Comparison of ENCODE assay signal across 14 cellular contexts in genomic region chr4:128853741-128854140, GRCh38. TPM values are rescaled to one million over a fixed set of nuclear protein-coding genes. Genes with fewer than 3 reads are reported as not detected.
A peak's percentile ranks its signal among the peaks of the same experiment; 100 is the strongest.
DNase-seq lines count a peak whose midpoint lies in the region; ATAC-seq, FAIRE-seq and TF ChIP-seq lines count a peak whose summit lies in the region.
"Had no signal": no experiment of that assay in that cellular context is flagged by ENCODE, and none has a peak within 500 bp of the region (broad histone marks: within the 10 kb centered on the region; RNA-seq: fewer than 3 reads in every experiment).

No MANE protein-coding gene starts in this region.

- DNase-seq in H9: no peak
- no peak for DNase-seq in activated naive CD8-positive, alpha-beta T cell treated with anti-CD3 and anti-CD28 coated beads, Interleukin-2, amount 10 ng/mL, durations not matched to agents 7 days and 5 days
- no peak for DNase-seq in urothelium cell line (ENCODE audit: low spot score)
- DNase-seq in NCI-H1048 (lab: John Stamatoyannopoulos, UW): no peak
- DNase-seq: NCI-H1417 treated with DMSO at 0.1 percent for 48 hours, NCI-H524, PC-9, transverse colon had no signal

- POLR2A ChIA-PET in activated naive CD8-positive, alpha-beta T cell treated with anti-CD3 and anti-CD28 coated beads, Interleukin-2, amount 10 ng/mL, durations not matched to agents 7 days and 5 days (lab: Charles Lee): interaction anchor here (1.7 to 4.4 kb wide), 4 partner anchors 13 to 239 kb away, joined by 6 to 46 read pairs (median 8); partner anchors contain the start of genes JADE1 and SCLT1

- no peak overlapping the region for H3K4me3 Mint-ChIP-seq in H9
- peak overlapping the region; percentile 67 for H3K4me3 Mint-ChIP-seq in activated naive CD8-positive, alpha-beta T cell treated with anti-CD3 and anti-CD28 coated beads, Interleukin-2, amount 10 ng/mL, durations not matched to agents 7 days and 5 days
- H3K4me3 Mint-ChIP-seq: IgD-negative memory B cell had no signal

- H3K23ac ChIP-seq in H9 (ENCODE audit: insufficient read length, low read depth, low read length): no peak overlapping the region

- no peak for FAIRE-seq in urothelium cell line (lab: Jason Lieb, UNC)

- H3K4me1 Mint-ChIP-seq in H9: no peaks in the 10 kb centered on the region; a peak in 1 of 4 replicates
- H3K4me1 Mint-ChIP-seq in activated naive CD8-positive, alpha-beta T cell treated with anti-CD3 and anti-CD28 coated beads, Interleukin-2, amount 10 ng/mL, durations not matched to agents 7 days and 5 days: peaks cover 26% of the 10 kb centered on the region

- H3K27me3 ChIP-seq in BLaER1 treated with 17β-estradiol and CSF1 and Interleukin-3, amounts not matched to agents 10 nM and 100 nM: no peaks in the 10 kb centered on the region
- H3K27me3 ChIP-seq in H9 (ENCODE audit: insufficient read depth, low read length): no peaks in the 10 kb centered on the region
- H3K27me3 ChIP-seq: transverse colon had no signal

- ATAC-seq in activated naive CD8-positive, alpha-beta T cell treated with anti-CD3 and anti-CD28 coated beads, Interleukin-2, amount 10 ng/mL, durations not matched to agents 7 days and 5 days (ENCODE audit: low read depth): no peak
- ATAC-seq in GM19463 (IDR thresholded peaks at IDR 0.05; ENCODE audit: unreplicated experiment) (no peak), GM21576 (IDR thresholded peaks at IDR 0.05; ENCODE audit: unreplicated experiment) (no peak)

- no peak overlapping the region for H2BK120ac ChIP-seq in H9 (ENCODE audit: low read depth, low read length, poor library complexity, severe bottlenecking)

- no peaks in the 10 kb centered on the region for H3K9me3 ChIP-seq in BLaER1 treated with 17β-estradiol and CSF1 and Interleukin-3, amounts not matched to agents 10 nM and 100 nM (replicated peaks in 1 of 11)
- H3K9me3 ChIP-seq in H9 (ENCODE audit: control insufficient read depth, low read depth, low read length): no peaks in the 10 kb centered on the region
- no peaks in the 10 kb centered on the region for H3K9me3 ChIP-seq in mesodermal cell (ENCODE audit: control insufficient read depth, low read length)
- H3K9me3 ChIP-seq: transverse colon had no signal

- WGBS in H9 (ENCODE audit: extremely low coverage, insufficient read length, low lambda C conversion rate): no CpG with 5 or more reads among the region's 5 CpGs
- WGBS in mesodermal cell (ENCODE audit: insufficient coverage in 2 of 2), 2 experiments: 75 to 83% methylated on average over 3 to 4 of the region's 5 CpGs

- no peak overlapping the region for H2BK5ac ChIP-seq in H9 (ENCODE audit: insufficient read length, low read length)

- peaks cover 2% of the 10 kb centered on the region for H3K79me1 ChIP-seq in H9 (ENCODE audit: insufficient read depth, low read depth, low read length, poor library complexity, severe bottlenecking)

- no peak overlapping the region for H4K8ac ChIP-seq in H9 (replicated peaks; ENCODE audit: insufficient read length, low read depth, low read length)

- H3K4me3 ChIP-seq in BLaER1 treated with 17β-estradiol and CSF1 and Interleukin-3, amounts not matched to agents 10 nM and 100 nM: peak overlapping the region in 2 of 10 experiments; percentile 4 to 25; a peak in 1 of 20 replicates
- H3K4me3 ChIP-seq in mesodermal cell (ENCODE audit: extremely low read depth, insufficient read depth, low read length, poor library complexity, severe bottlenecking): no peak overlapping the region
- H3K4me3 ChIP-seq: PC-9, transverse colon had no signal

- no peak overlapping the region for H3K14ac ChIP-seq in H9 (ENCODE audit: insufficient read depth, low read length)

- H2BK12ac ChIP-seq in H9 (ENCODE audit: insufficient read length, low read depth, low read length): no peak overlapping the region

- H3K27ac ChIP-seq in BLaER1 treated with 17β-estradiol and CSF1 and Interleukin-3, amounts not matched to agents 10 nM and 100 nM: peak overlapping the region in 9 of 11 experiments; percentile 61 to 87 (median 82); a peak in 18 of 22 replicates
- H3K27ac ChIP-seq in H9 (ENCODE audit: insufficient read length, low read depth, low read length): no peak overlapping the region
- peak overlapping the region; percentile 60 for H3K27ac ChIP-seq in mesodermal cell (ENCODE audit: low read depth, low read length, severe bottlenecking)
- H3K27ac ChIP-seq: epithelial cell of prostate, PC-9, transverse colon had no signal

- H3K4ac ChIP-seq in H9 (ENCODE audit: low read depth, low read length): no peak overlapping the region

- peak overlapping the region in 9 of 11 experiments; percentile 42 to 71 (median 67); a peak in 16 of 22 replicates for H3K9ac ChIP-seq in BLaER1 treated with 17β-estradiol and CSF1 and Interleukin-3, amounts not matched to agents 10 nM and 100 nM
- H3K9ac ChIP-seq in H9 (ENCODE audit: extremely low read depth, insufficient read length, low read length): no peak overlapping the region

- peaks cover 23 to 54% (median 44%) of the 10 kb centered on the region in 10 experiments for H3K4me1 ChIP-seq in BLaER1 treated with 17β-estradiol and CSF1 and Interleukin-3, amounts not matched to agents 10 nM and 100 nM
- H3K4me1 ChIP-seq in H9 (ENCODE audit: insufficient read depth, low read length) (no peaks in the 10 kb centered on the region), mesodermal cell (ENCODE audit: control insufficient read depth, insufficient read depth, low read length, poor library complexity, severe bottlenecking) (peaks cover 13% of the 10 kb centered on the region)
- H3K4me1 ChIP-seq: transverse colon had no signal

- peak overlapping the region in 2 of 3 experiments; percentile 47 to 93; a peak in 3 of 7 replicates for H3K27ac Mint-ChIP-seq in H9
- peak overlapping the region; percentile 91 for H3K27ac Mint-ChIP-seq in activated naive CD8-positive, alpha-beta T cell treated with anti-CD3 and anti-CD28 coated beads, Interleukin-2, amount 10 ng/mL, durations not matched to agents 7 days and 5 days

- H2BK15ac ChIP-seq in H9 (ENCODE audit: low read depth, low read length): no peak overlapping the region

- H2AFZ ChIP-seq in H9 (ENCODE audit: low read length): no peak overlapping the region
- H2AFZ ChIP-seq: PC-9 had no signal

- no peak overlapping the region for H3T11ph ChIP-seq in H9 (ENCODE audit: low read length)

- H4K91ac ChIP-seq in H9 (ENCODE audit: insufficient read length, low read depth, low read length): no peak overlapping the region

- no peak overlapping the region for H2BK20ac ChIP-seq in H9 (ENCODE audit: low read depth, low read length, poor library complexity, severe bottlenecking)

- H3K36me3 Mint-ChIP-seq in H9 (ENCODE audit: insufficient read depth in 1 of 3, low read depth in 3 of 3): peaks cover 82 to 97% (median 96%) of the 10 kb centered on the region in 3 experiments
- peaks cover 52% of the 10 kb centered on the region for H3K36me3 Mint-ChIP-seq in activated naive CD8-positive, alpha-beta T cell treated with anti-CD3 and anti-CD28 coated beads, Interleukin-2, amount 10 ng/mL, durations not matched to agents 7 days and 5 days

- no peak for TF ChIP-seq CTCF in H9 (conservative IDR thresholded peaks at IDR 0.05)

- H3K9me3 Mint-ChIP-seq in H9: no peaks in the 10 kb centered on the region
- H3K9me3 Mint-ChIP-seq in activated naive CD8-positive, alpha-beta T cell treated with anti-CD3 and anti-CD28 coated beads, Interleukin-2, amount 10 ng/mL, durations not matched to agents 7 days and 5 days: no peaks in the 10 kb centered on the region
- H3K9me3 Mint-ChIP-seq: IgD-negative memory B cell had no signal

- no peak overlapping the region for H3K56ac ChIP-seq in H9 (ENCODE audit: insufficient read length, low read depth, low read length)

- no peak overlapping the region for H4K5ac ChIP-seq in H9 (ENCODE audit: insufficient read length, low read depth, low read length)

- no peak overlapping the region for H3K18ac ChIP-seq in H9 (ENCODE audit: insufficient read length, low read depth, low read length)

- peaks cover under 1% of the 10 kb centered on the region; the same call in 1 of the 2 replicates for H3K27me3 Mint-ChIP-seq in H9 (ENCODE audit: low read depth)
- no peaks in the 10 kb centered on the region for H3K27me3 Mint-ChIP-seq in activated naive CD8-positive, alpha-beta T cell treated with anti-CD3 and anti-CD28 coated beads, Interleukin-2, amount 10 ng/mL, durations not matched to agents 7 days and 5 days
- H3K27me3 Mint-ChIP-seq: IgD-negative memory B cell had no signal

- no peak overlapping the region for H2AK5ac ChIP-seq in H9 (ENCODE audit: insufficient read length, low read length)

- peak overlapping the region; percentile 62 to 82 (median 71) for H3K4me2 ChIP-seq in BLaER1 treated with 17β-estradiol and CSF1 and Interleukin-3, amounts not matched to agents 10 nM and 100 nM
- H3K4me2 ChIP-seq in H9 (ENCODE audit: insufficient read depth, insufficient read length, low read length): no peak overlapping the region
- H3K4me2 ChIP-seq: PC-9 had no signal

- peaks cover 71 to 92% (median 84%) of the 10 kb centered on the region in 11 experiments for H3K36me3 ChIP-seq in BLaER1 treated with 17β-estradiol and CSF1 and Interleukin-3, amounts not matched to agents 10 nM and 100 nM
- peaks cover 96% of the 10 kb centered on the region for H3K36me3 ChIP-seq in mesodermal cell (ENCODE audit: control insufficient read depth, insufficient read depth, low read length)

- H4K20me1 ChIP-seq in BLaER1 treated with 17β-estradiol and CSF1 and Interleukin-3, amounts not matched to agents 10 nM and 100 nM: no peaks in the 10 kb centered on the region; a peak in 1 of 22 replicates
- H4K20me1 ChIP-seq in H9 (ENCODE audit: control insufficient read depth, insufficient read depth, insufficient read length): peaks cover 2% of the 10 kb centered on the region

- H3K23me2 ChIP-seq in H9 (ENCODE audit: insufficient read length, low read depth, low read length, poor library complexity, severe bottlenecking): no peaks in the 10 kb centered on the region

- peaks cover 12% of the 10 kb centered on the region; the same call in 1 of the 2 replicates for H3K79me2 ChIP-seq in H9 (ENCODE audit: insufficient read depth, low read length)

RNA-seq across cellular contexts. Expression of gene JADE1, which starts 44.2 kb away (rescaled TPM):
- 192 and 194 TPM in 2 replicates for total RNA-seq in H9 (2021)
- 10 to 100 TPM; 39.2 to 40.3 TPM for total RNA-seq in activated naive CD8-positive, alpha-beta T cell treated with anti-CD3 and anti-CD28 coated beads, Interleukin-2, amount 10 ng/mL, durations not matched to agents 7 days and 5 days
- 21.6 TPM for polyA plus RNA-seq in mesodermal cell (2013, experiment 1 of 2)
- polyA plus RNA-seq in mesodermal cell (2013, experiment 2 of 2): 22.9 TPM
